26 cellular contexts compared by ENCODE assay signal in the genomic region with DNA sequence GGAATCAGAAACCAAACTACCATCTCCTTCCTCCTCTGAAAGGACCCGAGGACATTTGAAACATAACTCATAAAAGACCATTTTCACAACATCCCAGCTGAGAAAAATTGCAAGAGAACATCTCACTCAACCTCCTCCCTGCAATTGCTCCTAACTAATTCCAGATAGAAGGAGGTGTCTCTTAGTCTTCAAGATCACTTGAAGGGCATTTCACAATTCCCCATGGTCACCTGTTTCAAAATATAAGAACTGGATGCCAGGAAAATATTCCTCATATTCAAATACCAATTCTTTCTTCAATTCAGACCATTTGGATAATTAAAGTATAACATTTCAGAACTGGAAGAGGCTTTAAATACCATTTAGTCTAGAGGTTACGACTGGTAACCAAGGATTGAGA.
"Had no signal": no experiment of that assay in that cellular context is flagged by ENCODE, and none has a peak within 500 bp of the region (broad histone marks: within the 10 kb centered on the region; RNA-seq: fewer than 3 reads in every experiment).

No MANE protein-coding gene starts in this region.

- H3K9me3 ChIP-seq: ascending aorta, body of pancreas, MG63, SJSA1 had no signal

- H3K27ac Mint-ChIP-seq: activated CD8-positive, alpha-beta T cell treated with anti-CD3 and anti-CD28 coated beads, Interleukin-2, amount 10 ng/mL, durations not matched to agents 7 days and 5 days; activated naive CD4-positive, alpha-beta T cell treated with anti-CD3 and anti-CD28 coated beads, Interleukin-2, amount 50 U/mL, for 24 hours; activated T-helper 1 cell treated with anti-CD3 and anti-CD28 coated beads, Interleukin-12 subunit alpha, Interleukin-12 subunit beta, Interleukin-2, Interleukin-4 antibody, amounts not matched to agents 30 ng/mL and 10 ng/mL and 1 ng/mL, durations not matched to agents 14 hours and 24 hours and 36 hours; T-helper 2 cell treated with Interferon-gamma antibody and Interleukin-4, amounts not matched to agents 5 μg/mL and 100 μg/mL, for 36 hours had no signal

- FAIRE-seq: RCC 7860 had no signal

- H3K4me3 Mint-ChIP-seq: activated CD8-positive, alpha-beta T cell treated with anti-CD3 and anti-CD28 coated beads, Interleukin-2, amount 10 ng/mL, durations not matched to agents 7 days and 5 days; activated naive CD4-positive, alpha-beta T cell treated with anti-CD3 and anti-CD28 coated beads, Interleukin-2, amount 50 U/mL, for 24 hours; activated T-helper 1 cell treated with anti-CD3 and anti-CD28 coated beads, Interleukin-12 subunit alpha, Interleukin-12 subunit beta, Interleukin-2, Interleukin-4 antibody, amounts not matched to agents 30 ng/mL and 10 ng/mL and 1 ng/mL, durations not matched to agents 14 hours and 24 hours and 36 hours; T-helper 2 cell treated with Interferon-gamma antibody and Interleukin-4, amounts not matched to agents 5 μg/mL and 100 μg/mL, for 36 hours had no signal

- DNase-seq: activated CD4-positive, alpha-beta T cell treated with anti-CD3 and anti-CD28 coated beads for 4 hours; activated CD8-positive, alpha-beta memory T cell treated with anti-CD3 and anti-CD28 coated beads, Interleukin-2, amount 50 U/mL, for 48 hours; activated CD8-positive, alpha-beta T cell treated with anti-CD3 and anti-CD28 coated beads, Interleukin-2, amount 10 ng/mL, durations not matched to agents 7 days and 5 days; activated effector memory CD4-positive, alpha-beta T cell treated with Interleukin-2 at 50 U/mL for 16 hours; activated naive CD4-positive, alpha-beta T cell; activated T-cell treated with anti-CD3 and anti-CD28 coated beads, Interleukin-2, amount 50 U/mL, for 1 hour; amniotic stem cell; body of pancreas; MG63; MV-4-11; NCI-H1092 treated with DMSO at 0.1 percent for 48 hours; NCI-H1417 treated with DMSO at 0.1 percent for 48 hours; NCI-H1694; NCI-H2081; NCI-H510A treated with DMSO at 0.1 percent for 48 hours; NCI-H69; NK-92 treated with Interleukin-12 subunit alpha and Interleukin-12 subunit beta, amount 100 ng/mL, for 24 hours; SHP77; SW 1271 had no signal

- H3K36me3 ChIP-seq: ascending aorta, MG63, SJSA1 had no signal

- H3K36me3 Mint-ChIP-seq: activated naive CD4-positive, alpha-beta T cell treated with anti-CD3 and anti-CD28 coated beads, Interleukin-2, amount 50 U/mL, for 24 hours had no signal

- H3K4me3 ChIP-seq: ascending aorta, body of pancreas, MG63, SJSA1 had no signal

- H3K4me1 Mint-ChIP-seq: activated naive CD4-positive, alpha-beta T cell treated with anti-CD3 and anti-CD28 coated beads, Interleukin-2, amount 50 U/mL, for 24 hours had no signal

- H3K27me3 ChIP-seq: ascending aorta, body of pancreas, MG63, SJSA1 had no signal

- H3K9me3 Mint-ChIP-seq: activated naive CD4-positive, alpha-beta T cell treated with anti-CD3 and anti-CD28 coated beads, Interleukin-2, amount 50 U/mL, for 24 hours; activated T-helper 1 cell treated with anti-CD3 and anti-CD28 coated beads, Interleukin-12 subunit alpha, Interleukin-12 subunit beta, Interleukin-2, Interleukin-4 antibody, amounts not matched to agents 30 ng/mL and 10 ng/mL and 1 ng/mL, durations not matched to agents 14 hours and 24 hours and 36 hours; T-helper 2 cell treated with Interferon-gamma antibody and Interleukin-4, amounts not matched to agents 5 μg/mL and 100 μg/mL, for 36 hours had no signal

- H3K27ac ChIP-seq: ascending aorta, body of pancreas, SJSA1 had no signal

- H3K4me1 ChIP-seq: ascending aorta, body of pancreas, SJSA1 had no signal

- ATAC-seq: activated CD4-positive, CD25-positive, alpha-beta regulatory T cell treated with anti-CD3 and anti-CD28 coated beads, Interleukin-2, amount 50 U/mL, for 24 hours; activated CD8-positive, alpha-beta T cell treated with anti-CD3 and anti-CD28 coated beads, Interleukin-2, amount 10 ng/mL, durations not matched to agents 7 days and 5 days; body of pancreas had no signal
